In genomic region chr2:196515041-196515440, GRCh38 we compare ENCODE assay signal across 18 cellular contexts.
DNase-seq lines count a peak whose midpoint lies in the region; ATAC-seq and TF ChIP-seq lines count a peak whose summit lies in the region.
"Had no signal": no experiment of that assay in that cellular context is flagged by ENCODE, and none has a peak within 500 bp of the region (broad histone marks: within the 10 kb centered on the region; RNA-seq: fewer than 3 reads in every experiment).

No MANE protein-coding gene starts in this region.

- intact Hi-C loops in left lung (cut with DNase I) = no loop called here

- DNase-seq in DMS79 treated with DMSO at 0.1 percent for 48 hours (lab: John Stamatoyannopoulos, UW) (peak; percentile 78), NCI-H2171 (lab: John Stamatoyannopoulos, UW) (peak; percentile 67), SHP77 treated with DMSO at 0.1 percent for 48 hours (lab: John Stamatoyannopoulos, UW) (peak; percentile 69), left lung (peak in 1 of 2 donors; percentile 67)
- DNase-seq in activated CD8-positive, alpha-beta memory T cell treated with anti-CD3 and anti-CD28 coated beads, Interleukin-2, amount 10 ng/mL, durations not matched to agents 7 days and 5 days = no peak
- DNase-seq in stimulated activated naive CD4-positive, alpha-beta T cell (lab: John Stamatoyannopoulos, UW) = no peak
- DNase-seq: activated CD8-positive, alpha-beta memory T cell treated with anti-CD3 and anti-CD28 coated beads for 24 hours; activated naive CD8-positive, alpha-beta T cell treated with anti-CD3 and anti-CD28 coated beads, Interleukin-2, amount 10 ng/mL, durations not matched to agents 7 days and 5 days; CD8-positive, alpha-beta memory T cell had no signal

- H3K36me3 Mint-ChIP-seq in activated CD8-positive, alpha-beta memory T cell treated with anti-CD3 and anti-CD28 coated beads, Interleukin-2, amount 10 ng/mL, durations not matched to agents 7 days and 5 days = no peaks in the 10 kb centered on the region
- H3K36me3 Mint-ChIP-seq: activated naive CD8-positive, alpha-beta T cell treated with anti-CD3 and anti-CD28 coated beads, Interleukin-2, amount 10 ng/mL, durations not matched to agents 7 days and 5 days; brain; CD8-positive, alpha-beta memory T cell; WTC11 had no signal

- H3K9me3 ChIP-seq in left lung = no peaks in the 10 kb centered on the region
- H3K9me3 ChIP-seq: neutrophil had no signal

- no peak overlapping the region for H3K4me3 Mint-ChIP-seq in activated CD8-positive, alpha-beta memory T cell treated with anti-CD3 and anti-CD28 coated beads, Interleukin-2, amount 10 ng/mL, durations not matched to agents 7 days and 5 days
- H3K4me3 Mint-ChIP-seq: activated naive CD8-positive, alpha-beta T cell treated with anti-CD3 and anti-CD28 coated beads, Interleukin-2, amount 10 ng/mL, durations not matched to agents 7 days and 5 days; activated T-helper 1 cell treated with anti-CD3 and anti-CD28 coated beads, Interleukin-12 subunit alpha, Interleukin-12 subunit beta, Interleukin-2, Interleukin-4 antibody, amounts not matched to agents 30 ng/mL and 10 ng/mL and 1 ng/mL, durations not matched to agents 14 hours and 24 hours and 36 hours; brain; CD8-positive, alpha-beta memory T cell; dendritic cell treated with granulocyte-macrophage colony-stimulating factor and Interleukin-4, amounts not matched to agents 40 ng/mL and 50 ng/mL, for 4 days; stimulated activated naive CD8-positive, alpha-beta T cell treated with anti-CD3 and anti-CD28 coated beads, Interleukin-15, Interleukin-2, amounts not matched to agents 100 ng/mL and 50 ng/mL, for 24 hours; WTC11 had no signal

- H3K27ac Mint-ChIP-seq in activated CD8-positive, alpha-beta memory T cell treated with anti-CD3 and anti-CD28 coated beads, Interleukin-2, amount 10 ng/mL, durations not matched to agents 7 days and 5 days = no peak overlapping the region
- H3K27ac Mint-ChIP-seq: activated naive CD8-positive, alpha-beta T cell treated with anti-CD3 and anti-CD28 coated beads, Interleukin-2, amount 10 ng/mL, durations not matched to agents 7 days and 5 days; activated T-helper 1 cell treated with anti-CD3 and anti-CD28 coated beads, Interleukin-12 subunit alpha, Interleukin-12 subunit beta, Interleukin-2, Interleukin-4 antibody, amounts not matched to agents 30 ng/mL and 10 ng/mL and 1 ng/mL, durations not matched to agents 14 hours and 24 hours and 36 hours; brain; CD8-positive, alpha-beta memory T cell; dendritic cell treated with granulocyte-macrophage colony-stimulating factor and Interleukin-4, amounts not matched to agents 40 ng/mL and 50 ng/mL, for 4 days; stimulated activated naive CD8-positive, alpha-beta T cell treated with anti-CD3 and anti-CD28 coated beads, Interleukin-15, Interleukin-2, amounts not matched to agents 100 ng/mL and 50 ng/mL, for 24 hours; WTC11 had no signal

- no peaks in the 10 kb centered on the region for H3K4me1 ChIP-seq in left lung

- H3K9me3 Mint-ChIP-seq in activated CD8-positive, alpha-beta memory T cell treated with anti-CD3 and anti-CD28 coated beads, Interleukin-2, amount 10 ng/mL, durations not matched to agents 7 days and 5 days (ENCODE audit: low read depth) = no peaks in the 10 kb centered on the region
- H3K9me3 Mint-ChIP-seq: activated naive CD8-positive, alpha-beta T cell treated with anti-CD3 and anti-CD28 coated beads, Interleukin-2, amount 10 ng/mL, durations not matched to agents 7 days and 5 days; activated T-helper 1 cell treated with anti-CD3 and anti-CD28 coated beads, Interleukin-12 subunit alpha, Interleukin-12 subunit beta, Interleukin-2, Interleukin-4 antibody, amounts not matched to agents 30 ng/mL and 10 ng/mL and 1 ng/mL, durations not matched to agents 14 hours and 24 hours and 36 hours; brain; CD8-positive, alpha-beta memory T cell; dendritic cell treated with granulocyte-macrophage colony-stimulating factor and Interleukin-4, amounts not matched to agents 40 ng/mL and 50 ng/mL, for 4 days; stimulated activated naive CD8-positive, alpha-beta T cell treated with anti-CD3 and anti-CD28 coated beads, Interleukin-15, Interleukin-2, amounts not matched to agents 100 ng/mL and 50 ng/mL, for 24 hours; WTC11 had no signal

- no peaks in the 10 kb centered on the region for H3K4me1 Mint-ChIP-seq in activated CD8-positive, alpha-beta memory T cell treated with anti-CD3 and anti-CD28 coated beads, Interleukin-2, amount 10 ng/mL, durations not matched to agents 7 days and 5 days
- H3K4me1 Mint-ChIP-seq: activated naive CD8-positive, alpha-beta T cell treated with anti-CD3 and anti-CD28 coated beads, Interleukin-2, amount 10 ng/mL, durations not matched to agents 7 days and 5 days; CD8-positive, alpha-beta memory T cell had no signal

- no peak for TF ChIP-seq CTCF in left lung (IDR thresholded peaks at IDR 0.05)

- H3K27me3 Mint-ChIP-seq in activated CD8-positive, alpha-beta memory T cell treated with anti-CD3 and anti-CD28 coated beads, Interleukin-2, amount 10 ng/mL, durations not matched to agents 7 days and 5 days = peaks cover 39% of the 10 kb centered on the region

- H3K27ac ChIP-seq in left lung = no peak overlapping the region
- H3K27ac ChIP-seq: neutrophil had no signal

- no peaks in the 10 kb centered on the region for H3K27me3 ChIP-seq in left lung
- H3K27me3 ChIP-seq: neutrophil had no signal

- peak; percentile 29 for ATAC-seq in left lung
- no peak for ATAC-seq in activated CD8-positive, alpha-beta memory T cell treated with anti-CD3 and anti-CD28 coated beads, Interleukin-2, amount 10 ng/mL, durations not matched to agents 7 days and 5 days
- ATAC-seq in GM18858 (IDR thresholded peaks at IDR 0.05; ENCODE audit: unreplicated experiment) = no peak
- ATAC-seq in HG03378 (IDR thresholded peaks at IDR 0.05; ENCODE audit: unreplicated experiment) = no peak
- ATAC-seq: left lobe of liver, WTC11 had no signal

- no peaks in the 10 kb centered on the region for H3K36me3 ChIP-seq in left lung
- H3K36me3 ChIP-seq: neutrophil had no signal

- no peak overlapping the region for H3K4me3 ChIP-seq in left lung

- CTCF ChIA-PET in activated CD8-positive, alpha-beta memory T cell treated with anti-CD3 and anti-CD28 coated beads, Interleukin-2, amount 10 ng/mL, durations not matched to agents 7 days and 5 days (lab: Charles Lee) = no interaction called here

Comparison
In these comparisons a context has a peak if more than half of its experiments do, and no peak if none do; other contexts are left out.
1. DNase-seq: peak in DMS79 treated with DMSO at 0.1 percent for 48 hours (single experiment), NCI-H2171 (single experiment) and SHP77 treated with DMSO at 0.1 percent for 48 hours (single experiment); none in activated CD8-positive, alpha-beta memory T cell treated with anti-CD3 and anti-CD28 coated beads, Interleukin-2, amount 10 ng/mL, durations not matched to agents 7 days and 5 days (single experiment) and stimulated activated naive CD4-positive, alpha-beta T cell (0 of 6).